ENCODE assay signal across 8 cellular contexts in genomic region chr10:61987951-61988379, GRCh38.
DNase-seq lines count a peak whose midpoint lies in the region; ATAC-seq and TF ChIP-seq lines count a peak whose summit lies in the region.

No MANE protein-coding gene starts in this region.

- peaks cover 11% of the 10 kb centered on the region for H3K4me1 ChIP-seq in skeletal muscle satellite cell (ENCODE audit: control insufficient read depth, insufficient read depth, low read length)
- peaks cover 9% of the 10 kb centered on the region for H3K4me1 ChIP-seq in neural progenitor cell

- no peaks in the 10 kb centered on the region for H3F3A ChIP-seq in neural progenitor cell (ENCODE audit: low read depth)

- H3K9ac ChIP-seq in skeletal muscle satellite cell (ENCODE audit: low read depth, low read length) (no peak overlapping the region), neural progenitor cell (no peak overlapping the region)

- in situ Hi-C loops in GM13976 (cut with MboI; ENCODE audit: low sequenced_read_pairs, unreplicated experiment), result no loop called here

- H3K4me1 Mint-ChIP-seq in neural progenitor cell, result peaks cover 16% of the 10 kb centered on the region
- H3K4me1 Mint-ChIP-seq in WTC11, result peaks cover 60% of the 10 kb centered on the region

- TF ChIP-seq CTCF in GM13976 (IDR thresholded peaks at IDR 0.05; ENCODE audit: borderline replicate concordance, control extremely low read depth, extremely low read depth, insufficient read depth, missing control alignments), result no peak
- TF ChIP-seq CTCF in neural progenitor cell (IDR thresholded peaks at IDR 0.05), result no peak
- no peak for TF ChIP-seq CTCF in WTC11 (IDR thresholded peaks at IDR 0.05)

- H2AFZ ChIP-seq in neural progenitor cell (replicated peaks), result no peak overlapping the region

- POLR2A ChIA-PET in WTC11 (lab: Charles Lee), result no interaction called here

- H3K4me3 Mint-ChIP-seq in neural progenitor cell, result no peak overlapping the region
- no peak overlapping the region for H3K4me3 Mint-ChIP-seq in WTC11

- H3K9me3 Mint-ChIP-seq in neural progenitor cell (peaks cover 5% of the 10 kb centered on the region), WTC11 (peaks cover 5% of the 10 kb centered on the region; the same call in 1 of the 2 replicates)

- H3K27me3 Mint-ChIP-seq in neural progenitor cell (ENCODE audit: insufficient read depth, low read depth) (peaks cover 4% of the 10 kb centered on the region), WTC11 (ENCODE audit: low read depth) (0 out of 2 replicates have a peak, but pooled peaks cover 2% of the 10 kb centered on the region)

- no peaks in the 10 kb centered on the region for H4K20me1 ChIP-seq in neural progenitor cell (ENCODE audit: low read depth)

- peak; percentile 68 for DNase-seq in GM13976 (ENCODE audit: low spot score)
- peak; percentile 32 for DNase-seq in central memory CD4-positive, alpha-beta T cell
- DNase-seq in neural progenitor cell (ENCODE audit: low spot score), result no peak
- no peak for DNase-seq in NCI-H1694 treated with DMSO at 0.1 percent for 48 hours (lab: John Stamatoyannopoulos, UW)
- no peak for DNase-seq in WTC11 (ENCODE audit: low spot score)

- H3K36me3 Mint-ChIP-seq in neural progenitor cell, result peaks cover 4% of the 10 kb centered on the region
- H3K36me3 Mint-ChIP-seq in WTC11, result no peaks in the 10 kb centered on the region

- H3K79me2 ChIP-seq in neural progenitor cell (ENCODE audit: low read depth), result no peaks in the 10 kb centered on the region

- ATAC-seq in GM21367 (IDR thresholded peaks at IDR 0.05; ENCODE audit: unreplicated experiment) (peak; percentile 96), HG03571 (IDR thresholded peaks at IDR 0.05; ENCODE audit: unreplicated experiment) (peak; percentile 98), WTC11 (no peak)

- H3K4me2 ChIP-seq in skeletal muscle satellite cell (ENCODE audit: low read length) (peak overlapping the region; percentile 8), neural progenitor cell (no peak overlapping the region)

- H3K4me3 ChIP-seq in skeletal muscle satellite cell (ENCODE audit: low read length) (no peak overlapping the region), neural progenitor cell (no peak overlapping the region)

- CTCF ChIA-PET in WTC11 (lab: Charles Lee), result interaction anchor here (0.8 to 1.6 kb wide), 3 partner anchors 9 to 90 kb away, joined by 3 to 4 read pairs (median 3); no protein-coding TSS in a partner anchor

- H3K27me3 ChIP-seq in skeletal muscle satellite cell (ENCODE audit: control insufficient read depth, insufficient read depth, low read length) (no peaks in the 10 kb centered on the region), neural progenitor cell (no peaks in the 10 kb centered on the region)

- H3K27ac ChIP-seq in neural progenitor cell, result no peak overlapping the region

- H3K36me3 ChIP-seq in skeletal muscle satellite cell (ENCODE audit: insufficient read depth, low read length), result no peaks in the 10 kb centered on the region
- no peaks in the 10 kb centered on the region for H3K36me3 ChIP-seq in neural progenitor cell

- H3K27ac Mint-ChIP-seq in neural progenitor cell (no peak overlapping the region), WTC11 (no peak overlapping the region)

- H3K9me3 ChIP-seq in skeletal muscle satellite cell (replicated peaks; ENCODE audit: low read length), result no peaks in the 10 kb centered on the region
- no peaks in the 10 kb centered on the region for H3K9me3 ChIP-seq in neural progenitor cell (ENCODE audit: low read depth)

TF ChIP-seq in WTC11, 78 proteins besides CTCF, POLR2A, EP300 and RAD21:
- TF ChIP-seq ZNF423 (CRISPR knock-in tag; IDR thresholded peaks at IDR 0.05) (no peak), TEAD1 (CRISPR knock-in tag; IDR thresholded peaks at IDR 0.05) (no peak), SMAD4 (CRISPR knock-in tag; IDR thresholded peaks at IDR 0.05) (no peak), MYBL2 (CRISPR knock-in tag; IDR thresholded peaks at IDR 0.05) (no peak), ZBTB21 (CRISPR knock-in tag; IDR thresholded peaks at IDR 0.05; ENCODE audit: borderline replicate concordance) (no peak), KAT7 (CRISPR knock-in tag; IDR thresholded peaks at IDR 0.05; ENCODE audit: borderline replicate concordance) (no peak), NFE2L1 (CRISPR knock-in tag; IDR thresholded peaks at IDR 0.05) (no peak), ZNF317 (CRISPR knock-in tag; IDR thresholded peaks at IDR 0.05; ENCODE audit: borderline replicate concordance, low read depth) (no peak), FOXP1 (CRISPR knock-in tag; IDR thresholded peaks at IDR 0.05; ENCODE audit: borderline replicate concordance) (no peak)
- TF ChIP-seq, protein P1, sequence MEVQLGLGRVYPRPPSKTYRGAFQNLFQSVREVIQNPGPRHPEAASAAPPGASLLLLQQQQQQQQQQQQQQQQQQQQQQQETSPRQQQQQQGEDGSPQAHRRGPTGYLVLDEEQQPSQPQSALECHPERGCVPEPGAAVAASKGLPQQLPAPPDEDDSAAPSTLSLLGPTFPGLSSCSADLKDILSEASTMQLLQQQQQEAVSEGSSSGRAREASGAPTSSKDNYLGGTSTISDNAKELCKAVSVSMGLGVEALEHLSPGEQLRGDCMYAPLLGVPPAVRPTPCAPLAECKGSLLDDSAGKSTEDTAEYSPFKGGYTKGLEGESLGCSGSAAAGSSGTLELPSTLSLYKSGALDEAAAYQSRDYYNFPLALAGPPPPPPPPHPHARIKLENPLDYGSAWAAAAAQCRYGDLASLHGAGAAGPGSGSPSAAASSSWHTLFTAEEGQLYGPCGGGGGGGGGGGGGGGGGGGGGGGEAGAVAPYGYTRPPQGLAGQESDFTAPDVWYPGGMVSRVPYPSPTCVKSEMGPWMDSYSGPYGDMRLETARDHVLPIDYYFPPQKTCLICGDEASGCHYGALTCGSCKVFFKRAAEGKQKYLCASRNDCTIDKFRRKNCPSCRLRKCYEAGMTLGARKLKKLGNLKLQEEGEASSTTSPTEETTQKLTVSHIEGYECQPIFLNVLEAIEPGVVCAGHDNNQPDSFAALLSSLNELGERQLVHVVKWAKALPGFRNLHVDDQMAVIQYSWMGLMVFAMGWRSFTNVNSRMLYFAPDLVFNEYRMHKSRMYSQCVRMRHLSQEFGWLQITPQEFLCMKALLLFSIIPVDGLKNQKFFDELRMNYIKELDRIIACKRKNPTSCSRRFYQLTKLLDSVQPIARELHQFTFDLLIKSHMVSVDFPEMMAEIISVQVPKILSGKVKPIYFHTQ (CRISPR knock-in tag; IDR thresholded peaks at IDR 0.05), result no peak

Comparison
In these comparisons a context has a peak if more than half of its experiments do, and no peak if none do; other contexts are left out.
1. DNase-seq: peak in GM13976 (single experiment) and central memory CD4-positive, alpha-beta T cell (single experiment); none in neural progenitor cell (single experiment), NCI-H1694 treated with DMSO at 0.1 percent for 48 hours (single experiment) and WTC11 (single experiment).